Comparison of ENCODE assay signal across 14 cellular contexts in the genomic region with DNA sequence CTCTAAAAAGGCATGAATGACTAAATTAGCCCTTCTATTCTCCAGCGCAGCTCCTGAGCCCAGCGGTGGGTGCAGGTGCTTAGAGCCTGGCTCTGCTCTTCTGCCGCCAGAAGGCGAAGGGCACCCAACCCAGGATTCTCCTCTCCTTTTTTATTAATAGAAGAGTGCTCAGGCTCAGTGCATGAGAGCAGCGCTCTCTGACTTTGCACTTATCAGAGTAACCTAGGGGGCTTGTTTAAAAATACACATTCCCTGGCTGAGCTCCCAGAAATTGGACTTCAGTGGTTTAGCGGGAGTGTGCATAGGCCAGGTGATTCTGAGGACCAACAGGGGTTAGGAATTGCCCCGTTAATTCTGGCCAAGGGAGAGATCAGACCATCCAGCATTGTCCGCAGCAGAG. TPM values are rescaled to one million over a fixed set of nuclear protein-coding genes. Genes with fewer than 3 reads are reported as not detected.
DNase-seq lines count a peak whose midpoint lies in the region; ATAC-seq and TF ChIP-seq lines count a peak whose summit lies in the region.
"Had no signal": no experiment of that assay in that cellular context is flagged by ENCODE, and none has a peak within 500 bp of the region (broad histone marks: within the 10 kb centered on the region; RNA-seq: fewer than 3 reads in every experiment).

No MANE protein-coding gene starts in this region.

- CTCF ChIA-PET in activated CD4-positive, alpha-beta T cell treated with anti-CD3 and anti-CD28 coated beads, Interleukin-2, amount 10 ng/mL, durations not matched to agents 7 days and 5 days (lab: Charles Lee): no interaction called here
- CTCF ChIA-PET in activated CD4-positive, alpha-beta T cell treated with anti-CD3 and anti-CD28 coated beads for 36 hours (lab: Charles Lee): no interaction called here

- POLR2A ChIA-PET in activated CD4-positive, alpha-beta T cell treated with anti-CD3 and anti-CD28 coated beads, Interleukin-2, amount 10 ng/mL, durations not matched to agents 7 days and 5 days (lab: Charles Lee): no interaction called here
- POLR2A ChIA-PET in activated CD4-positive, alpha-beta T cell treated with anti-CD3 and anti-CD28 coated beads for 36 hours (lab: Charles Lee): no interaction called here

- in situ Hi-C loops in GM13976 (cut with MboI; ENCODE audit: low sequenced_read_pairs, unreplicated experiment): no loop called here

- ATAC-seq in activated CD4-positive, alpha-beta T cell treated with anti-CD3 and anti-CD28 coated beads for 36 hours: no peak
- ATAC-seq: GM12878 had no signal

- TF ChIP-seq CTCF in brain (conservative IDR thresholded peaks at IDR 0.05) (no peak), nephron (IDR thresholded peaks at IDR 0.05; ENCODE audit: unreplicated experiment in 3 of 3) (no peak), GM13976 (IDR thresholded peaks at IDR 0.05; ENCODE audit: borderline replicate concordance, control extremely low read depth, extremely low read depth, insufficient read depth, missing control alignments) (no peak)

- peaks cover 12% of the 10 kb centered on the region for H3K27me3 Mint-ChIP-seq in activated CD4-positive, alpha-beta T cell treated with anti-CD3 and anti-CD28 coated beads, Interleukin-2, amount 10 ng/mL, durations not matched to agents 7 days and 5 days
- H3K27me3 Mint-ChIP-seq in activated CD4-positive, alpha-beta T cell treated with anti-CD3 and anti-CD28 coated beads for 36 hours: peaks cover 5% of the 10 kb centered on the region
- H3K27me3 Mint-ChIP-seq in brain (peaks cover 12% of the 10 kb centered on the region), nephron (ENCODE audit: low read depth) (peaks cover 40% of the 10 kb centered on the region)

- H3K4me1 Mint-ChIP-seq in activated CD4-positive, alpha-beta T cell treated with anti-CD3 and anti-CD28 coated beads, Interleukin-2, amount 10 ng/mL, durations not matched to agents 7 days and 5 days: peaks cover 16% of the 10 kb centered on the region
- peaks cover 16% of the 10 kb centered on the region for H3K4me1 Mint-ChIP-seq in activated CD4-positive, alpha-beta T cell treated with anti-CD3 and anti-CD28 coated beads for 36 hours
- H3K4me1 Mint-ChIP-seq in brain (peaks cover 25% of the 10 kb centered on the region), nephron (peaks cover 4% of the 10 kb centered on the region)

- H3K9me3 Mint-ChIP-seq in activated CD4-positive, alpha-beta T cell treated with anti-CD3 and anti-CD28 coated beads, Interleukin-2, amount 10 ng/mL, durations not matched to agents 7 days and 5 days: no peaks in the 10 kb centered on the region
- no peaks in the 10 kb centered on the region for H3K9me3 Mint-ChIP-seq in activated CD4-positive, alpha-beta T cell treated with anti-CD3 and anti-CD28 coated beads for 36 hours (ENCODE audit: low read depth)
- peaks cover 0 to 10% (median 0%) of the 10 kb centered on the region in 5 experiments for H3K9me3 Mint-ChIP-seq in brain
- no peaks in the 10 kb centered on the region for H3K9me3 Mint-ChIP-seq in nephron

- intact Hi-C loops in activated CD4-positive, alpha-beta T cell treated with anti-CD3 and anti-CD28 coated beads for 36 hours (cut with DNase I, micrococcal nuclease): no loop called here

- H3K4me3 Mint-ChIP-seq in activated CD4-positive, alpha-beta T cell treated with anti-CD3 and anti-CD28 coated beads, Interleukin-2, amount 10 ng/mL, durations not matched to agents 7 days and 5 days: peak overlapping the region; percentile 64
- no peak overlapping the region for H3K4me3 Mint-ChIP-seq in activated CD4-positive, alpha-beta T cell treated with anti-CD3 and anti-CD28 coated beads for 36 hours
- H3K4me3 Mint-ChIP-seq in brain: peak overlapping the region; percentile 75 to 88 (median 81)
- peak overlapping the region; percentile 75 to 87 (median 83) for H3K4me3 Mint-ChIP-seq in nephron

- no peak for DNase-seq in activated CD4-positive, alpha-beta T cell treated with anti-CD3 and anti-CD28 coated beads, Interleukin-2, amount 10 ng/mL, durations not matched to agents 7 days and 5 days
- DNase-seq in activated CD4-positive, alpha-beta T cell treated with anti-CD3 and anti-CD28 coated beads for 36 hours: no peak
- DNase-seq in NCI-H146 (lab: John Stamatoyannopoulos, UW) (peak; percentile 72), H4 (ENCODE audit: low spot score) (no peak), HPDE6-E6E7 (ENCODE audit: extremely low spot score) (no peak), GM13976 (ENCODE audit: low spot score) (no peak)
- DNase-seq: activated CD4-positive, alpha-beta T cell treated with anti-CD3 and anti-CD28 coated beads for 4 hours; DND-41; Kasumi-1; NCI-H2171; OCI-M1 had no signal

- peaks cover 15% of the 10 kb centered on the region for H3K36me3 Mint-ChIP-seq in activated CD4-positive, alpha-beta T cell treated with anti-CD3 and anti-CD28 coated beads, Interleukin-2, amount 10 ng/mL, durations not matched to agents 7 days and 5 days (ENCODE audit: low read depth)
- H3K36me3 Mint-ChIP-seq in activated CD4-positive, alpha-beta T cell treated with anti-CD3 and anti-CD28 coated beads for 36 hours (ENCODE audit: low read depth): peaks cover 20% of the 10 kb centered on the region
- peaks cover 17% of the 10 kb centered on the region for H3K36me3 Mint-ChIP-seq in brain
- no peaks in the 10 kb centered on the region for H3K36me3 Mint-ChIP-seq in nephron (ENCODE audit: low read depth)

- peak overlapping the region; percentile 54 for H3K27ac Mint-ChIP-seq in activated CD4-positive, alpha-beta T cell treated with anti-CD3 and anti-CD28 coated beads, Interleukin-2, amount 10 ng/mL, durations not matched to agents 7 days and 5 days
- no peak overlapping the region for H3K27ac Mint-ChIP-seq in activated CD4-positive, alpha-beta T cell treated with anti-CD3 and anti-CD28 coated beads for 36 hours
- H3K27ac Mint-ChIP-seq in brain (peak overlapping the region in 3 of 5 experiments; percentile 5 to 47 (median 26)), nephron (no peak overlapping the region)

RNA-seq across cellular contexts. Expression of gene PFKP, which starts 1.7 kb away (rescaled TPM):
- 100 to 1,000 TPM; 173 to 178 TPM for total RNA-seq in activated CD4-positive, alpha-beta T cell treated with anti-CD3 and anti-CD28 coated beads, Interleukin-2, amount 10 ng/mL, durations not matched to agents 7 days and 5 days
- 100 to 1,000 TPM; 231 to 239 TPM for total RNA-seq in activated CD4-positive, alpha-beta T cell treated with anti-CD3 and anti-CD28 coated beads for 36 hours
- 167 TPM for polyA plus RNA-seq in brain (ENCODE audit: insufficient read depth, low read depth, low replicate concordance)
- total RNA-seq in H4 (2014; rRNA removed; shearing (Covaris generic)): 98.8 and 119 TPM in 2 replicates

Comparison
In these comparisons a context has a peak if more than half of its experiments do, and no peak if none do; other contexts are left out.
1. H3K27ac Mint-ChIP-seq: peak in activated CD4-positive, alpha-beta T cell treated with anti-CD3 and anti-CD28 coated beads, Interleukin-2, amount 10 ng/mL, durations not matched to agents 7 days and 5 days (single experiment) and brain (3 of 5); none in activated CD4-positive, alpha-beta T cell treated with anti-CD3 and anti-CD28 coated beads for 36 hours (single experiment) and nephron (0 of 3).